15 cellular contexts compared by ENCODE assay signal in genomic region chr16:14549789-14550153, GRCh38.
A peak's percentile ranks its signal among the peaks of the same experiment; 100 is the strongest.
DNase-seq lines count a peak whose midpoint lies in the region; ATAC-seq, FAIRE-seq and TF ChIP-seq lines count a peak whose summit lies in the region.
"Had no signal": no experiment of that assay in that cellular context is flagged by ENCODE, and none has a peak within 500 bp of the region (broad histone marks: within the 10 kb centered on the region; RNA-seq: fewer than 3 reads in every experiment).

No MANE protein-coding gene starts in this region.

- ATAC-seq in right lobe of liver (peak; percentile 77 to 89 (median 88)), HG02840 (IDR thresholded peaks at IDR 0.05; ENCODE audit: low FRiP score, unreplicated experiment) (no peak), SK-N-SH treated with all-trans-retinoic acid at 6 μM for 48 hours (no peak)
- ATAC-seq: stimulated activated naive CD8-positive, alpha-beta T cell treated with anti-CD3 and anti-CD28 coated beads, Interleukin-15, amount 100 ng/mL, for 72 hours had no signal

- intact Hi-C loops in right lobe of liver (cut with DNase I), result no loop called here

- DNase-seq in DMS153 (lab: John Stamatoyannopoulos, UW), result peak; percentile 50
- DNase-seq in NCI-H146 treated with DMSO at 0.1 percent for 48 hours (lab: John Stamatoyannopoulos, UW; ENCODE audit: unreplicated experiment), result peak; percentile 98
- DNase-seq in bronchial epithelial cell (ENCODE audit: low read depth), result peak; percentile 17
- peak in 1 of 3 donors; percentile 75 for DNase-seq in right lobe of liver
- no peak for DNase-seq in amygdala (lab: John Stamatoyannopoulos, UW)
- DNase-seq in OCI-M2 (lab: John Stamatoyannopoulos, UW; ENCODE audit: unreplicated experiment), result no peak
- DNase-seq: effector CD8-positive, alpha-beta T cell; GDM1; mammary epithelial cell; SIG-M5; stimulated activated CD4-positive, alpha-beta T cell treated with anti-CD3 and anti-CD28 coated beads, Interleukin-4, amount 100 ng/mL, for 4 hours; stimulated activated naive CD8-positive, alpha-beta T cell treated with anti-CD3 and anti-CD28 coated beads, Interleukin-15, amount 100 ng/mL, for 72 hours had no signal

- H3K4me1 ChIP-seq in right lobe of liver, result peaks cover 0 to 27% (median 6%) of the 10 kb centered on the region in 4 donors
- H3K4me1 ChIP-seq: BLaER1 had no signal

- no peak for FAIRE-seq in bronchial epithelial cell (lab: Jason Lieb, UNC)

- H3K27ac ChIP-seq in right lobe of liver, result peak overlapping the region; percentile 51 to 69 (median 54)
- H3K27ac ChIP-seq: BLaER1 had no signal

- H3K36me3 ChIP-seq in bronchial epithelial cell (ENCODE audit: control insufficient read depth, insufficient read depth, low read length) (peaks cover 1% of the 10 kb centered on the region), right lobe of liver (peaks cover 0 to 17% (median 4%) of the 10 kb centered on the region in 4 donors)

- WGBS in right lobe of liver (ENCODE audit: insufficient coverage, low coverage, low lambda C conversion rate, missing lambda C conversion rate), result 18% methylated on average over 5 of the region's 5 CpGs

- TF ChIP-seq POLR2A in right lobe of liver (IDR thresholded peaks at IDR 0.05), result no peak

- H3K4me3 ChIP-seq in bronchial epithelial cell (ENCODE audit: low read depth, low read length), result no peak overlapping the region
- H3K4me3 ChIP-seq in right lobe of liver, result no peak overlapping the region
- H3K4me3 ChIP-seq: BLaER1 had no signal

- TF ChIP-seq CTCF in bronchial epithelial cell (IDR thresholded peaks at IDR 0.05; ENCODE audit: insufficient read depth, low read length, severe bottlenecking) (no peak), right lobe of liver (IDR thresholded peaks at IDR 0.05) (no peak)

- H3K27me3 ChIP-seq in bronchial epithelial cell (ENCODE audit: control insufficient read depth, insufficient read depth, low read length) (no peaks in the 10 kb centered on the region), right lobe of liver (no peaks in the 10 kb centered on the region)
- H3K27me3 ChIP-seq: BLaER1 had no signal

- no peaks in the 10 kb centered on the region for H3K9me3 ChIP-seq in right lobe of liver
- H3K9me3 ChIP-seq: BLaER1 had no signal

TF ChIP-seq in SK-N-SH treated with all-trans-retinoic acid at 6 μM for 48 hours, 23 proteins besides CTCF, POLR2A, EP300 and RAD21:
- TF ChIP-seq, protein P1, sequence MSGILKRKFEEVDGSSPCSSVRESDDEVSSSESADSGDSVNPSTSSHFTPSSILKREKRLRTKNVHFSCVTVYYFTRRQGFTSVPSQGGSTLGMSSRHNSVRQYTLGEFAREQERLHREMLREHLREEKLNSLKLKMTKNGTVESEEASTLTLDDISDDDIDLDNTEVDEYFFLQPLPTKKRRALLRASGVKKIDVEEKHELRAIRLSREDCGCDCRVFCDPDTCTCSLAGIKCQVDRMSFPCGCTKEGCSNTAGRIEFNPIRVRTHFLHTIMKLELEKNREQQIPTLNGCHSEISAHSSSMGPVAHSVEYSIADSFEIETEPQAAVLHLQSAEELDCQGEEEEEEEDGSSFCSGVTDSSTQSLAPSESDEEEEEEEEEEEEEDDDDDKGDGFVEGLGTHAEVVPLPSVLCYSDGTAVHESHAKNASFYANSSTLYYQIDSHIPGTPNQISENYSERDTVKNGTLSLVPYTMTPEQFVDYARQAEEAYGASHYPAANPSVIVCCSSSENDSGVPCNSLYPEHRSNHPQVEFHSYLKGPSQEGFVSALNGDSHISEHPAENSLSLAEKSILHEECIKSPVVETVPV (CRISPR knock-in tag; IDR thresholded peaks at IDR 0.05), result no peak
- no peak for TF ChIP-seq ESRRG (CRISPR knock-in tag; IDR thresholded peaks at IDR 0.05)
- TF ChIP-seq ISL1 (CRISPR knock-in tag; IDR thresholded peaks at IDR 0.05), result no peak
- no peak for TF ChIP-seq ZFP3 (CRISPR knock-in tag; IDR thresholded peaks at IDR 0.05)
- TF ChIP-seq ZNF70 (CRISPR knock-in tag; IDR thresholded peaks at IDR 0.05), result no peak
- TF ChIP-seq RARB (CRISPR knock-in tag; IDR thresholded peaks at IDR 0.05), result no peak
- no peak for TF ChIP-seq CSDC2 (CRISPR knock-in tag; IDR thresholded peaks at IDR 0.05)
- TF ChIP-seq, protein P2, sequence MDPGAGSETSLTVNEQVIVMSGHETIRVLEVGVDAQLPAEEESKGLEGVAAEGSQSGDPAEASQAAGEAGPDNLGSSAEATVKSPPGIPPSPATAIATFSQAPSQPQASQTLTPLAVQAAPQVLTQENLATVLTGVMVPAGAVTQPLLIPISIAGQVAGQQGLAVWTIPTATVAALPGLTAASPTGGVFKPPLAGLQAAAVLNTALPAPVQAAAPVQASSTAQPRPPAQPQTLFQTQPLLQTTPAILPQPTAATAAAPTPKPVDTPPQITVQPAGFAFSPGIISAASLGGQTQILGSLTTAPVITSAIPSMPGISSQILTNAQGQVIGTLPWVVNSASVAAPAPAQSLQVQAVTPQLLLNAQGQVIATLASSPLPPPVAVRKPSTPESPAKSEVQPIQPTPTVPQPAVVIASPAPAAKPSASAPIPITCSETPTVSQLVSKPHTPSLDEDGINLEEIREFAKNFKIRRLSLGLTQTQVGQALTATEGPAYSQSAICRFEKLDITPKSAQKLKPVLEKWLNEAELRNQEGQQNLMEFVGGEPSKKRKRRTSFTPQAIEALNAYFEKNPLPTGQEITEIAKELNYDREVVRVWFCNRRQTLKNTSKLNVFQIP (CRISPR knock-in tag; IDR thresholded peaks at IDR 0.05; ENCODE audit: borderline replicate concordance, low read depth), result no peak
- no peak for TF ChIP-seq ARNTL (CRISPR knock-in tag; IDR thresholded peaks at IDR 0.05; ENCODE audit: borderline replicate concordance, low read depth)

Comparison
In these comparisons a context has a peak if more than half of its experiments do, and no peak if none do; other contexts are left out.
1. DNase-seq: peak in DMS153 (single experiment), NCI-H146 treated with DMSO at 0.1 percent for 48 hours (single experiment) and bronchial epithelial cell (single experiment); none in amygdala (0 of 56) and OCI-M2 (single experiment).
2. ATAC-seq: peak in right lobe of liver (4 of 4); none in HG02840 (single experiment) and SK-N-SH treated with all-trans-retinoic acid at 6 μM for 48 hours (single experiment).